In the genomic region with DNA sequence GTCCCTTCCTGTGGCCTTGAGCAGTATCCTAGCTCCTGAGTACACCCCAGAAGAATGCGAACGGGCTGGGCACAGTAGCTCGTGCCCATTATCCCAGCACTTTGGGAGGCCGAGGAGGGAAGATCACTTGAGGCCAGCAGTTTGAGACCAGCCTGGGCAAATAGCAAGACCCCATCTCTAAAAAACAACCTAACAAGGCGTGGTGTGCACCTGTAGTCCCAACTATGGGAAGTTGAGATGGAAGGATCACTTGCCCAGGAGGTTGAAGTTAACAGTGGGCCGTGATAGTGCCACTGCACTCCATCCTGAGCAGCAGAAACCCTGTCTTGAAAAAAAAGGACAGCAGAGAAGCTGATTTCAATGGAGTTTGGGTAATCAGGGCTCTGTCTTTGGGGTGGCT, we compare ENCODE assay signal across 1 cellular context.
TF ChIP-seq lines count a peak whose summit lies in the region.

No MANE protein-coding gene starts in this region.

TF ChIP-seq in HCT116, 20 proteins besides CTCF, POLR2A, EP300 and RAD21:
- TF ChIP-seq TCF7L2 (IDR thresholded peaks at IDR 0.05; ENCODE audit: borderline replicate concordance, extremely low read depth, insufficient read depth, insufficient read length): no peak
- TF ChIP-seq EZH2phosphoT487 (IDR thresholded peaks at IDR 0.05; ENCODE audit: borderline replicate concordance): no peak
- no peak for TF ChIP-seq ELF1 (IDR thresholded peaks at IDR 0.05; ENCODE audit: borderline replicate concordance, low read depth)
- no peak for TF ChIP-seq FOSL1 (IDR thresholded peaks at IDR 0.05; ENCODE audit: low read depth)
- TF ChIP-seq SRF (IDR thresholded peaks at IDR 0.05; ENCODE audit: low read depth): no peak
- TF ChIP-seq EGR1 (IDR thresholded peaks at IDR 0.05; ENCODE audit: low read depth): no peak
- TF ChIP-seq YY1 (IDR thresholded peaks at IDR 0.05; ENCODE audit: extremely low read depth, insufficient replicate concordance, low read depth, low read length): no peak
- TF ChIP-seq, protein P1, sequence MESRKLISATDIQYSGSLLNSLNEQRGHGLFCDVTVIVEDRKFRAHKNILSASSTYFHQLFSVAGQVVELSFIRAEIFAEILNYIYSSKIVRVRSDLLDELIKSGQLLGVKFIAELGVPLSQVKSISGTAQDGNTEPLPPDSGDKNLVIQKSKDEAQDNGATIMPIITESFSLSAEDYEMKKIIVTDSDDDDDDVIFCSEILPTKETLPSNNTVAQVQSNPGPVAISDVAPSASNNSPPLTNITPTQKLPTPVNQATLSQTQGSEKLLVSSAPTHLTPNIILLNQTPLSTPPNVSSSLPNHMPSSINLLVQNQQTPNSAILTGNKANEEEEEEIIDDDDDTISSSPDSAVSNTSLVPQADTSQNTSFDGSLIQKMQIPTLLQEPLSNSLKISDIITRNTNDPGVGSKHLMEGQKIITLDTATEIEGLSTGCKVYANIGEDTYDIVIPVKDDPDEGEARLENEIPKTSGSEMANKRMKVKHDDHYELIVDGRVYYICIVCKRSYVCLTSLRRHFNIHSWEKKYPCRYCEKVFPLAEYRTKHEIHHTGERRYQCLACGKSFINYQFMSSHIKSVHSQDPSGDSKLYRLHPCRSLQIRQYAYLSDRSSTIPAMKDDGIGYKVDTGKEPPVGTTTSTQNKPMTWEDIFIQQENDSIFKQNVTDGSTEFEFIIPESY (IDR thresholded peaks at IDR 0.05; ENCODE audit: extremely low read depth, insufficient replicate concordance, low read length): no peak
- TF ChIP-seq CEBPB (IDR thresholded peaks at IDR 0.05; ENCODE audit: low read depth): no peak
- no peak for TF ChIP-seq JUND (IDR thresholded peaks at IDR 0.05)
- TF ChIP-seq SIN3A (IDR thresholded peaks at IDR 0.05; ENCODE audit: low read depth): no peak
- TF ChIP-seq CBX3 (IDR thresholded peaks at IDR 0.05; ENCODE audit: low read depth): no peak
- no peak for TF ChIP-seq ZNF274 (IDR thresholded peaks at IDR 0.05; ENCODE audit: low read depth, low read length)
